6 cellular contexts compared by ENCODE assay signal in genomic region chr11:65569164-65569972, GRCh38. TPM values are rescaled to one million over a fixed set of nuclear protein-coding genes. Genes with fewer than 3 reads are reported as not detected.
A peak's percentile ranks its signal among the peaks of the same experiment; 100 is the strongest.
DNase-seq lines count a peak whose midpoint lies in the region; ATAC-seq and TF ChIP-seq lines count a peak whose summit lies in the region.

No MANE protein-coding gene starts in this region.

- peak overlapping the region; percentile 97 for H3K4me3 Mint-ChIP-seq in nephron progenitor cell

- H3K4me1 Mint-ChIP-seq in nephron progenitor cell, result peaks cover 77% of the 10 kb centered on the region

- H3K27me3 Mint-ChIP-seq in nephron progenitor cell (ENCODE audit: low read depth, poor library complexity), result peaks cover 2% of the 10 kb centered on the region

- DNase-seq in activated gamma-delta T cell (lab: John Stamatoyannopoulos, UW) (peak; percentile 59), activated gamma-delta T cell treated with Interleukin-2 at 50 U/mL for 16 hours (no peak), body of pancreas (peak in 1 of 4 donors; percentile 7), nephron progenitor cell (no peak), NOMO-1 treated with DMSO at 0.1 percent for 48 hours (lab: John Stamatoyannopoulos, UW; ENCODE audit: unreplicated experiment) (no peak), LoVo (ENCODE audit: low spot score) (no peak)

- H3K36me3 Mint-ChIP-seq in nephron progenitor cell (ENCODE audit: low read depth), result no peaks in the 10 kb centered on the region

- no peak for TF ChIP-seq CTCF in body of pancreas (IDR thresholded peaks at IDR 0.05)
- no peak for TF ChIP-seq CTCF in nephron progenitor cell (IDR thresholded peaks at IDR 0.05)

- no peaks in the 10 kb centered on the region for H3K9me3 Mint-ChIP-seq in nephron progenitor cell

- H3K9me3 ChIP-seq in body of pancreas, result no peaks in the 10 kb centered on the region

- 5 to 6% methylated on average over 22 to 28 of the region's 28 CpGs for WGBS in body of pancreas, 2 donors

- H3K27me3 ChIP-seq in body of pancreas, result no peaks in the 10 kb centered on the region

- peaks cover 51% of the 10 kb centered on the region for H3K4me1 ChIP-seq in body of pancreas

- peak overlapping the region; percentile 72 to 94 (median 90) for H3K27ac ChIP-seq in body of pancreas

- no peak for TF ChIP-seq POLR2A in body of pancreas (IDR thresholded peaks at IDR 0.05)

- no peak for ATAC-seq in body of pancreas

- H3K36me3 ChIP-seq in body of pancreas (replicated peaks in 1 of 2; ENCODE audit: insufficient read depth in 1 of 2, low read depth in 2 of 2), result no peaks in the 10 kb centered on the region

- H3K4me3 ChIP-seq in body of pancreas, result peak overlapping the region; percentile 71 to 77

- H3K27ac Mint-ChIP-seq in nephron progenitor cell, result peak overlapping the region; percentile 98

- intact Hi-C loops in body of pancreas (cut with DNase I), result no loop called here

RNA-seq across cellular contexts. Expression of gene ZNRD2, which starts 0.9 kb away (rescaled TPM):
- total RNA-seq in body of pancreas, result 10 to 100 TPM; 39.2 to 66.9 TPM

RNA-seq across cellular contexts. Expression of gene FAM89B, which starts 3.0 kb away (rescaled TPM):
- total RNA-seq in body of pancreas, result 100 to 1,000 TPM in 1 of 2 donors, 10 to 100 TPM in 1; 44.8 to 116 TPM

RNA-seq across cellular contexts. Expression of gene EHBP1L1, which starts 6.5 kb away (rescaled TPM):
- 10 to 100 TPM; 35.0 to 76.1 TPM for total RNA-seq in body of pancreas

RNA-seq across cellular contexts. Expression of gene LTBP3, which starts 11.2 kb away (rescaled TPM):
- 100 to 1,000 TPM; 131 to 330 TPM for total RNA-seq in body of pancreas

RNA-seq across cellular contexts. Expression of gene KCNK7, which starts 26.2 kb away (rescaled TPM):
- total RNA-seq in body of pancreas, result 1 to 10 TPM in 1 of 2 donors, under 1 TPM in 1; 0.66 to 1.0 TPM
